ENCODE assay signal across 22 cellular contexts in the genomic region with DNA sequence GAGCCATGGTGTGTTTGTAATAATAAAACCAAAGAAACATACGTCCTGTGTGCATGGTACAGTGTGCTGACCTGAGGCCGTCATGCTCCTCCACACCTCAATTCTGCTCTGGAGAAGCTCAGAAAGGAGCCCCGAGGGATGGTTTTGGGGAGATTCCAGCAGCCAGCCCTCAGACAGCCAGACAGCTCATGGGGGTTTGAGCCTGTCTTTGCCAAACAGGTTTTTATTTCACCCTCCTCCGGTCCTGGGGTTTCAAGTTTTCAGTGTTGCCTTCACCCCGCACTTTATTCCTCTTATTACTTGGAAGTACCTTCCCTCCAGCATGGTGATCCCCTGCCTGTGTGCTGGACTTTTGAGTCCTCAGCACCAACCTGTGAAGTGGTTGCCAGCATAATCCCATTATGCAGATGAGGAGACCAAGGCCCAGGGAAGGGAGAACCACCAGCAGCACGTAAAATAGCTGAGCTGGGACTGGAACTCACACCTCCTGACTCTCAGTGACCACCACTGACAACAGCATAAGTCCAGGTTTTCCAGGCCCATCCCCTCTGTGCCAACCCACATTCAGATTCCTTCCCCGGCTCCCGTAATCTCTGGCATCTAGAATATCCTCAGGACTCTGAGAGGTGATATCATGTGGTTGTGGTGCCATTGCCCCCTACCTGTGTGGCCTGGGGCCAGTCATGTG. TPM values are rescaled to one million over a fixed set of nuclear protein-coding genes. Genes with fewer than 3 reads are reported as not detected.
DNase-seq lines count a peak whose midpoint lies in the region; ATAC-seq, FAIRE-seq and TF ChIP-seq lines count a peak whose summit lies in the region.
"Had no signal": no experiment of that assay in that cellular context is flagged by ENCODE, and none has a peak within 500 bp of the region (broad histone marks: within the 10 kb centered on the region; RNA-seq: fewer than 3 reads in every experiment).

No MANE protein-coding gene starts in this region.

- no TSS peak for BruUV-seq in K562 (replicated peaks; lab: Mats Ljungman, UMichigan)
- no TSS peak for BruUV-seq in HepG2 (replicated peaks; lab: Mats Ljungman, UMichigan)

- H3K4me3 Mint-ChIP-seq in type B pancreatic cell, result no peak overlapping the region

- H3K79me2 ChIP-seq in K562 (ENCODE audit: control insufficient read depth, insufficient read depth, low read length) (no peaks in the 10 kb centered on the region), HepG2 (ENCODE audit: insufficient read depth, low read length) (no peaks in the 10 kb centered on the region)

- TF ChIP-seq POLR2A in heart left ventricle (IDR thresholded peaks at IDR 0.05) (no peak), K562 (conservative IDR thresholded peaks at IDR 0.05) (no peak), HepG2 (IDR thresholded peaks at IDR 0.05; ENCODE audit: insufficient read depth in 1 of 2, low read depth in 2 of 2, low read length in 2 of 2) (no peak; a peak in 1 of 4 replicates)

- WGBS in heart left ventricle, 4 donors, result 89 to 91% (median 91%) methylated on average over 8 of the region's 8 CpGs
- WGBS in K562 (ENCODE audit: insufficient coverage, low coverage, missing lambda C conversion rate), result 7% methylated on average over 8 of the region's 8 CpGs
- over 99% methylated on average over 8 of the region's 8 CpGs for WGBS in HepG2 (ENCODE audit: low lambda C conversion rate)

- no peak for FAIRE-seq in K562 (lab: Jason Lieb, UNC)
- no peak for FAIRE-seq in HepG2 (lab: Jason Lieb, UNC)
- FAIRE-seq: D721Med had no signal

- H4K20me1 ChIP-seq in K562 (replicated peaks; ENCODE audit: control insufficient read depth, insufficient read depth, low read length) (no peaks in the 10 kb centered on the region; the same call in none of the 2 replicates), HepG2 (ENCODE audit: insufficient read depth, low read length) (no peaks in the 10 kb centered on the region)

- intact Hi-C loops in cardiac septum (cut with DNase I), result loop anchor here (5.0 kb wide), 1 partner anchor 177 kb away; no protein-coding TSS in a partner anchor
- intact Hi-C loops in heart left ventricle (cut with DNase I), result loop anchor here in 9 of 10 donors (2.0 to 10.0 kb wide), 9 partner anchors 87 to 179 kb away; no protein-coding TSS in a partner anchor
- intact Hi-C loops in K562 (cut with micrococcal nuclease), result loop anchor here (1.0 kb wide), 2 partner anchors 110 to 148 kb away; no protein-coding TSS in a partner anchor
- intact Hi-C loops in HepG2 (cut with micrococcal nuclease; ENCODE audit: unreplicated experiment), result loop anchor here (1.0 to 2.0 kb wide), 2 partner anchors 75 to 107 kb away; no protein-coding TSS in a partner anchor

- no peak for TF ChIP-seq RAD21 in K562 (CRISPR knock-in tag; conservative IDR thresholded peaks at IDR 0.05 in 1 of 2, IDR thresholded peaks at IDR 0.05 in 1 of 2)
- no peak for TF ChIP-seq RAD21 in HepG2 (CRISPR knock-in tag; IDR thresholded peaks at IDR 0.05)

- no peak overlapping the region for H3K9ac ChIP-seq in K562 (ENCODE audit: insufficient read depth in 1 of 2, low read depth in 2 of 2, low read length in 2 of 2)
- H3K9ac ChIP-seq in HepG2 (ENCODE audit: insufficient read depth, low read depth, low read length), result no peak overlapping the region

- POLR2A ChIA-PET in K562 (lab: Yijun Ruan, JAX) (interaction anchor here (0.6 kb wide), 1 partner anchor 11 kb away, joined by 4 read pairs; no protein-coding TSS in a partner anchor), HepG2 (lab: Yijun Ruan, JAX) (interaction anchor here (1.0 to 2.4 kb wide), 3 partner anchors 10 to 36 kb away, joined by 3 to 11 read pairs (median 6); a partner anchor contains a TSS)

- peaks cover 8% of the 10 kb centered on the region for H3K4me1 Mint-ChIP-seq in type B pancreatic cell (ENCODE audit: unreplicated experiment)

- no peak for TF ChIP-seq EP300 in K562 (IDR thresholded peaks at IDR 0.05; ENCODE audit: low read length)
- no peak for TF ChIP-seq EP300 in HepG2 (IDR thresholded peaks at IDR 0.05; ENCODE audit: low read depth in 2 of 2, low read length in 2 of 2)
- no peak for TF ChIP-seq EP300 in HepG2 (CRISPR knock-in tag; IDR thresholded peaks at IDR 0.05; ENCODE audit: borderline replicate concordance)

- no peak overlapping the region for H3K27ac Mint-ChIP-seq in type B pancreatic cell

- no peaks in the 10 kb centered on the region for H3K9me3 Mint-ChIP-seq in type B pancreatic cell

- peaks cover 4% of the 10 kb centered on the region for H3K27me3 Mint-ChIP-seq in type B pancreatic cell

- H3K4me3 ChIP-seq in heart left ventricle (no peak overlapping the region), K562 (no peak overlapping the region), HepG2 (replicated peaks in 1 of 3; ENCODE audit: insufficient read depth in 1 of 3, low read depth in 2 of 3, low read length in 3 of 3) (no peak overlapping the region)
- H3K4me3 ChIP-seq: Peyer's patch had no signal

- H3K4me2 ChIP-seq in K562 (ENCODE audit: insufficient read depth, low read length) (no peak overlapping the region), HepG2 (ENCODE audit: low read depth, low read length) (no peak overlapping the region)

- peaks cover 0 to 29% (median 9%) of the 10 kb centered on the region in 12 donors for H3K4me1 ChIP-seq in heart left ventricle
- no peaks in the 10 kb centered on the region; a peak in 1 of 5 replicates for H3K4me1 ChIP-seq in K562 (replicated peaks in 1 of 2; ENCODE audit: control insufficient read depth in 2 of 2, insufficient read depth in 2 of 2, low read length in 2 of 2)
- peaks cover 55% of the 10 kb centered on the region for H3K4me1 ChIP-seq in HepG2 (ENCODE audit: insufficient read depth, low read length)
- H3K4me1 ChIP-seq: Peyer's patch had no signal

- DNase-seq in cardiac septum (ENCODE audit: low spot score) (peak; percentile 29), heart left ventricle (no peak), K562 (ENCODE audit: extremely low read depth in 1 of 4, low spot score in 3 of 4) (no peak), HepG2 (ENCODE audit: low spot score) (no peak), type B pancreatic cell (ENCODE audit: extremely low spot score, unreplicated experiment) (peak; percentile 34), A172 (ENCODE audit: low spot score) (no peak)
- DNase-seq: C1 segment of cervical spinal cord; DMS79 treated with DMSO at 0.1 percent for 48 hours; H7; MM.1S; NCI-H1092; NCI-H1436 treated with DMSO at 0.1 percent for 48 hours; NCI-H2029; NCI-H2171; NCI-H526; NK-92 treated with Interleukin-12 subunit alpha and Interleukin-12 subunit beta, amount 100 ng/mL, for 24 hours; Peyer's patch had no signal

- in situ Hi-C loops in K562 (cut with MboI) (loop anchor here (5.0 kb wide), 1 partner anchor 177 kb away; no protein-coding TSS in a partner anchor), HepG2 (cut with HindIII; ENCODE audit: extremely low pct_ligation_motif_present, low pct_unique_long_range_greater_than_20kb) (loop anchor here (5.0 kb wide), 2 partner anchors 37 to 122 kb away; a partner anchor contains a TSS)

- peaks cover 13% of the 10 kb centered on the region for H3K36me3 Mint-ChIP-seq in type B pancreatic cell

- H2AFZ ChIP-seq in K562 (ENCODE audit: low read depth, low read length), result no peak overlapping the region
- no peak overlapping the region for H2AFZ ChIP-seq in HepG2 (ENCODE audit: low read length)

- H3K27me3 ChIP-seq in heart left ventricle, result no peaks in the 10 kb centered on the region
- peaks cover 3 to 24% of the 10 kb centered on the region in 2 experiments; a peak in 4 of 5 replicates for H3K27me3 ChIP-seq in K562 (ENCODE audit: control insufficient read depth in 2 of 2, insufficient read depth in 2 of 2, low read length in 2 of 2)
- H3K27me3 ChIP-seq in HepG2 (ENCODE audit: control insufficient read depth in 1 of 2, insufficient read depth in 2 of 2, low read length in 2 of 2), result no peaks in the 10 kb centered on the region
- H3K27me3 ChIP-seq: Peyer's patch had no signal

- H3K9me3 ChIP-seq in heart left ventricle, result no peaks in the 10 kb centered on the region
- no peaks in the 10 kb centered on the region for H3K9me3 ChIP-seq in K562 (replicated peaks; ENCODE audit: control insufficient read depth, insufficient read depth, low read depth, low read length)
- H3K9me3 ChIP-seq in HepG2 (ENCODE audit: low read length), result 0 out of 2 replicates have a peak, but pooled peaks cover 4% of the 10 kb centered on the region
- H3K9me3 ChIP-seq: Peyer's patch had no signal

- TF ChIP-seq CTCF in heart left ventricle (IDR thresholded peaks at IDR 0.05) (no peak), K562 (IDR thresholded peaks at IDR 0.05 in 2 of 3, conservative IDR thresholded peaks at IDR 0.05 in 1 of 3; ENCODE audit: insufficient read depth in 2 of 3, low read depth in 1 of 3, low read length in 3 of 3) (no peak), HepG2 (CRISPR knock-in tag; IDR thresholded peaks at IDR 0.05) (no peak), type B pancreatic cell (conservative IDR thresholded peaks at IDR 0.05) (no peak)

- H3K36me3 ChIP-seq in heart left ventricle (peaks cover 0 to 58% (median 46%) of the 10 kb centered on the region in 9 donors), K562 (ENCODE audit: control insufficient read depth, insufficient read depth, low read length) (no peaks in the 10 kb centered on the region), HepG2 (replicated peaks in 1 of 2; ENCODE audit: control insufficient read depth in 1 of 2, insufficient read depth in 2 of 2, low read length in 2 of 2) (peaks cover 30 to 52% of the 10 kb centered on the region in 2 experiments)

- ATAC-seq in heart left ventricle (no peak), K562 (no peak), HepG2 (no peak), GM19324 (IDR thresholded peaks at IDR 0.05; ENCODE audit: low FRiP score, unreplicated experiment) (no peak), GM19467 (IDR thresholded peaks at IDR 0.05; ENCODE audit: unreplicated experiment) (no peak)
- ATAC-seq: Right ventricle myocardium inferior had no signal

- H3K27ac ChIP-seq in heart left ventricle, result no peak overlapping the region
- H3K27ac ChIP-seq in K562 (ENCODE audit: extremely low read depth, low read depth, low read length), result no peak overlapping the region
- H3K27ac ChIP-seq in HepG2 (ENCODE audit: extremely low read length, insufficient read depth, low read length), result no peak overlapping the region
- H3K27ac ChIP-seq: Peyer's patch had no signal

- no peaks in the 10 kb centered on the region for H3K9me1 ChIP-seq in K562 (ENCODE audit: control insufficient read depth, insufficient read depth, low read length)

- CTCF ChIA-PET in K562 (lab: Yijun Ruan, JAX; ENCODE audit: low intra/inter-chr PET ratio), result interaction anchor here (1.1 to 2.2 kb wide), 3 partner anchors 19 to 148 kb away, joined by 3 to 12 read pairs (median 5); no protein-coding TSS in a partner anchor
- CTCF ChIA-PET in HepG2 (lab: Yijun Ruan, JAX; ENCODE audit: low intra/inter-chr PET ratio, low total read pairs), result interaction anchor here (2.7 kb wide), 1 partner anchor 176 kb away, joined by 12 read pairs; no protein-coding TSS in a partner anchor

RNA-seq across cellular contexts. Expression of a gene that starts 35.1 kb away (rescaled TPM):
- total RNA-seq in cardiac septum, result 46.9 TPM
- total RNA-seq in heart left ventricle, result 100 to 1,000 TPM in 2 of 9 donors, 10 to 100 TPM in 7; 31.8 to 206 (median 42.9) TPM
- polyA plus RNA-seq in heart left ventricle, result 10 to 100 TPM; 50.0 to 64.2 TPM
- total RNA-seq in K562 (2011; cell fraction: chromatin; rRNA removed; ENCODE audit: low replicate concordance), result 0.21 TPM in 1 of 2 replicates, not detected in the other
- total RNA-seq in K562 (2011; cell fraction: nucleolus; rRNA removed), result not detected in 2 replicates
- 0.61 TPM in 1 of 2 replicates, not detected in the other for total RNA-seq in K562 (2011; cell fraction: nucleoplasm; rRNA removed)
- 0.05 TPM in 1 of 2 replicates, not detected in the other for total RNA-seq in K562 (2014; rRNA removed)
- total RNA-seq in K562 (2014; rRNA removed; fragmentation: Illumina TruSeq; extraction: Trizol), result not detected in 2 replicates
- not detected in 2 replicates for total RNA-seq in K562 (2015; rRNA removed; fragmentation: Illumina TruSeq; extraction: Trizol)
- total RNA-seq in K562 (2021), result 0.62 and 0.98 TPM in 2 replicates
- 0.08 TPM in 1 of 2 replicates, not detected in the other for polyA plus RNA-seq in K562 (2011; rRNA removed)
- 0.06 TPM in 1 of 2 replicates, not detected in the other for polyA plus RNA-seq in K562 (2011; cell fraction: cytosol; rRNA removed)
- polyA plus RNA-seq in K562 (2011; cell fraction: nucleus; rRNA removed), result 0.04 and 0.26 TPM in 2 replicates
- polyA plus RNA-seq in K562 (2012), result 0.18 TPM in 1 of 2 replicates, not detected in the other
- polyA plus RNA-seq in K562 (2014; fragmentation: Illumina TruSeq; extraction: Trizol), result not detected in 2 replicates
- not detected for polyA plus RNA-seq in K562 (2014; fragmentation: Nextera tagmentation; extraction: Ambion mirVana)
- polyA plus RNA-seq in K562 (2014; rRNA removed), result not detected in 2 replicates
- not detected in 2 replicates for polyA minus RNA-seq in K562 (2011; rRNA and poly(A)+ RNA removed)
- 0.57 and 1.6 TPM in 2 replicates for polyA minus RNA-seq in K562 (2011; cell fraction: cytosol; rRNA and poly(A)+ RNA removed)
- polyA minus RNA-seq in K562 (2011; cell fraction: nucleus; rRNA and poly(A)+ RNA removed), result not detected in 2 replicates
- total RNA-seq in HepG2 (2016; rRNA removed; fragmentation: Illumina TruSeq; extraction: Trizol), result 138 and 275 TPM in 2 replicates
- total RNA-seq in HepG2 (2016; cell fraction: cytosol; rRNA removed; fragmentation: Illumina TruSeq; extraction: Trizol; ENCODE audit: low read depth), result 50.3 and 55.8 TPM in 2 replicates
- total RNA-seq in HepG2 (2016; cell fraction: insoluble cytoplasmic fraction; rRNA removed; fragmentation: Illumina TruSeq; extraction: Trizol), result 131 and 276 TPM in 2 replicates
- 113 and 131 TPM in 2 replicates for total RNA-seq in HepG2 (2016; cell fraction: membrane; rRNA removed; fragmentation: Illumina TruSeq; extraction: Trizol)
- 247 and 314 TPM in 2 replicates for total RNA-seq in HepG2 (2016; cell fraction: nucleus; rRNA removed; fragmentation: Illumina TruSeq; extraction: Trizol)
- 441 and 457 TPM in 2 replicates for polyA plus RNA-seq in HepG2 (2011; rRNA removed)
- 304 and 337 TPM in 2 replicates for polyA plus RNA-seq in HepG2 (2011; cell fraction: cytosol; rRNA removed)
- 658 and 897 TPM in 2 replicates for polyA plus RNA-seq in HepG2 (2011; cell fraction: nucleus; rRNA removed)
- polyA plus RNA-seq in HepG2 (2012), result 309 and 371 TPM in 2 replicates
- polyA plus RNA-seq in HepG2 (2016; cell fraction: cytosol; fragmentation: Illumina TruSeq; extraction: Trizol; ENCODE audit: low read depth), result 43.1 and 46.7 TPM in 2 replicates
- polyA plus RNA-seq in HepG2 (2016; cell fraction: insoluble cytoplasmic fraction; fragmentation: Illumina TruSeq; extraction: Trizol; ENCODE audit: low read depth), result 120 and 134 TPM in 2 replicates
- 83.1 and 98.3 TPM in 2 replicates for polyA plus RNA-seq in HepG2 (2016; cell fraction: membrane; fragmentation: Illumina TruSeq; extraction: Trizol; ENCODE audit: low read depth)
- 385 and 414 TPM in 2 replicates for polyA plus RNA-seq in HepG2 (2016; cell fraction: nucleus; fragmentation: Illumina TruSeq; extraction: Trizol; ENCODE audit: insufficient read depth, low read depth)
- 25.5 and 364 TPM in 2 replicates for polyA minus RNA-seq in HepG2 (2011; rRNA and poly(A)+ RNA removed; ENCODE audit: low replicate concordance)
- 249 and 302 TPM in 2 replicates for polyA minus RNA-seq in HepG2 (2011; cell fraction: cytosol; rRNA and poly(A)+ RNA removed)
- polyA minus RNA-seq in HepG2 (2011; cell fraction: nucleus; rRNA and poly(A)+ RNA removed), result 204 and 216 TPM in 2 replicates
- 71.4 and 302 TPM in 2 replicates for total RNA-seq in type B pancreatic cell (ENCODE audit: low replicate concordance)
- 10.5 and 11.6 TPM in 2 replicates for total RNA-seq in A172 (2014; rRNA removed; shearing (Covaris generic))
- total RNA-seq: G401 had no signal

Comparison
In these comparisons a context has a peak if more than half of its experiments do, and no peak if none do; other contexts are left out.
1. DNase-seq: peak in cardiac septum (single experiment) and type B pancreatic cell (single experiment); none in heart left ventricle (0 of 5), K562 (0 of 4), HepG2 (single experiment) and A172 (single experiment).